Comparison of ENCODE assay signal across 16 cellular contexts in genomic region chr4:173330590-173330989, GRCh38. TPM values are rescaled to one million over a fixed set of nuclear protein-coding genes. Genes with fewer than 3 reads are reported as not detected.
DNase-seq lines count a peak whose midpoint lies in the region; ATAC-seq and TF ChIP-seq lines count a peak whose summit lies in the region.
"Had no signal": no experiment of that assay in that cellular context is flagged by ENCODE, and none has a peak within 500 bp of the region (broad histone marks: within the 10 kb centered on the region; RNA-seq: fewer than 3 reads in every experiment).

No MANE protein-coding gene starts in this region.

- no peaks in the 10 kb centered on the region for H3K9me3 ChIP-seq in neutrophil
- no peaks in the 10 kb centered on the region for H3K9me3 ChIP-seq in naive thymus-derived CD4-positive, alpha-beta T cell (ENCODE audit: control insufficient read depth in 2 of 3, low read length in 3 of 3)
- H3K9me3 ChIP-seq: left ventricle myocardium inferior, pancreas had no signal

- H3K27me3 ChIP-seq in HL-60 (ENCODE audit: insufficient read depth, poor library complexity, severe bottlenecking) (no peaks in the 10 kb centered on the region), neutrophil (no peaks in the 10 kb centered on the region)
- no peaks in the 10 kb centered on the region for H3K27me3 ChIP-seq in naive thymus-derived CD4-positive, alpha-beta T cell (ENCODE audit: control insufficient read depth in 2 of 2, insufficient read depth in 2 of 2, low read length in 2 of 2)
- H3K27me3 ChIP-seq: dorsolateral prefrontal cortex, pancreas had no signal

- CTCF ChIA-PET in activated naive CD4-positive, alpha-beta T cell treated with anti-CD3 and anti-CD28 coated beads for 36 hours (lab: Charles Lee), result interaction anchor here (0.6 to 2.0 kb wide), 3 partner anchors 26 to 41 kb away, joined by 3 to 5 read pairs (median 4); no protein-coding TSS in a partner anchor
- CTCF ChIA-PET in naive thymus-derived CD4-positive, alpha-beta T cell (lab: Charles Lee), result interaction anchor here (0.6 kb wide), 1 partner anchor 63 kb away, joined by 6 read pairs; no protein-coding TSS in a partner anchor

- H3K36me3 ChIP-seq in neutrophil, result peaks cover 62% of the 10 kb centered on the region
- H3K36me3 ChIP-seq in naive thymus-derived CD4-positive, alpha-beta T cell (ENCODE audit: control insufficient read depth in 2 of 3, insufficient read depth in 3 of 3, low read length in 3 of 3), result peaks cover 0 to 9% (median 6%) of the 10 kb centered on the region in 3 experiments
- H3K36me3 ChIP-seq: pancreas had no signal

- peaks cover 52 to 60% of the 10 kb centered on the region in 2 experiments for H3K4me1 ChIP-seq in neutrophil (ENCODE audit: control insufficient read depth in 1 of 2, insufficient read depth in 1 of 2, low read depth in 1 of 2, low read length in 1 of 2)
- peaks cover 7 to 18% of the 10 kb centered on the region in 2 donors for H3K4me1 ChIP-seq in naive thymus-derived CD4-positive, alpha-beta T cell (ENCODE audit: control insufficient read depth in 2 of 2, insufficient read depth in 2 of 2, low read length in 2 of 2)

- no peaks in the 10 kb centered on the region for H3K27me3 Mint-ChIP-seq in activated naive CD4-positive, alpha-beta T cell treated with anti-CD3 and anti-CD28 coated beads for 36 hours (ENCODE audit: low read depth)
- no peaks in the 10 kb centered on the region for H3K27me3 Mint-ChIP-seq in activated T-helper 17 cell treated with anti-CD3 and anti-CD28 coated beads, Interleukin-2, amount 50 U/mL, for 72 hours
- H3K27me3 Mint-ChIP-seq in naive thymus-derived CD4-positive, alpha-beta T cell, result peaks cover 0 to 6% (median 0%) of the 10 kb centered on the region in 5 donors
- H3K27me3 Mint-ChIP-seq: activated B cell treated with CpG ODN at 0.5 μM for 24 hours had no signal

- TF ChIP-seq CTCF in HL-60 (IDR thresholded peaks at IDR 0.05; ENCODE audit: insufficient read depth, low read length), result no peak
- no peak for TF ChIP-seq CTCF in neutrophil (IDR thresholded peaks at IDR 0.05)

- H3K27ac ChIP-seq in HL-60 (replicated peaks) (peak overlapping the region; percentile 9), neutrophil (peak overlapping the region; percentile 94)
- no peak overlapping the region for H3K27ac ChIP-seq in naive thymus-derived CD4-positive, alpha-beta T cell (ENCODE audit: low read depth, low read length)
- H3K27ac ChIP-seq: dorsolateral prefrontal cortex, left ventricle myocardium inferior, pancreas had no signal

- no peak for DNase-seq in activated naive CD4-positive, alpha-beta T cell treated with anti-CD3 and anti-CD28 coated beads for 36 hours
- DNase-seq in activated naive CD4-positive, alpha-beta T cell treated with Interleukin-2 at 50 U/mL for 16 hours, result no peak
- DNase-seq in HL-60 (ENCODE audit: low read depth in 1 of 2, low spot score in 1 of 2), result no peak
- DNase-seq in NCI-H2107 treated with DMSO at 0.1 percent for 48 hours (lab: John Stamatoyannopoulos, UW; ENCODE audit: unreplicated experiment), result no peak
- no peak for DNase-seq in naive thymus-derived CD4-positive, alpha-beta T cell
- DNase-seq: activated B cell treated with CpG ODN at 0.5 μM for 24 hours; activated CD8-positive, alpha-beta memory T cell treated with anti-CD3 and anti-CD28 coated beads, Interleukin-2, amount 50 U/mL, for 48 hours; dorsolateral prefrontal cortex; Karpas-422; left ventricle myocardium inferior; NCI-H774; pancreas; small intestine had no signal

- intact Hi-C loops in activated naive CD4-positive, alpha-beta T cell treated with anti-CD3 and anti-CD28 coated beads for 36 hours (cut with micrococcal nuclease), result loop anchor here (10.0 kb wide), 1 partner anchor 884 kb away; no protein-coding TSS in a partner anchor
- intact Hi-C loops in naive thymus-derived CD4-positive, alpha-beta T cell (cut with micrococcal nuclease), result loop anchor here in 1 of 2 donors (5.0 kb wide), 1 partner anchor 1192 kb away; the partner anchor contains the start of gene HPGD

- peaks cover 42% of the 10 kb centered on the region for H3K36me3 Mint-ChIP-seq in activated naive CD4-positive, alpha-beta T cell treated with anti-CD3 and anti-CD28 coated beads for 36 hours (ENCODE audit: low read depth)
- H3K36me3 Mint-ChIP-seq in activated T-helper 17 cell treated with anti-CD3 and anti-CD28 coated beads, Interleukin-2, amount 50 U/mL, for 72 hours (ENCODE audit: low read depth), result peaks cover 91% of the 10 kb centered on the region
- H3K36me3 Mint-ChIP-seq in naive thymus-derived CD4-positive, alpha-beta T cell, result peaks cover 4 to 37% (median 4%) of the 10 kb centered on the region in 5 donors

- peaks cover 15% of the 10 kb centered on the region for H3K4me1 Mint-ChIP-seq in activated naive CD4-positive, alpha-beta T cell treated with anti-CD3 and anti-CD28 coated beads for 36 hours (ENCODE audit: low read depth)
- peaks cover 6% of the 10 kb centered on the region for H3K4me1 Mint-ChIP-seq in activated T-helper 17 cell treated with anti-CD3 and anti-CD28 coated beads, Interleukin-2, amount 50 U/mL, for 72 hours
- H3K4me1 Mint-ChIP-seq in naive thymus-derived CD4-positive, alpha-beta T cell, result peaks cover 20 to 56% (median 29%) of the 10 kb centered on the region in 7 donors

- H3K4me3 ChIP-seq in HL-60 (replicated peaks; ENCODE audit: insufficient read depth, low read length) (no peak overlapping the region), neutrophil (ENCODE audit: low read depth in 1 of 2, low read length in 1 of 2) (peak overlapping the region in 1 of 2 experiments; percentile 28)
- no peak overlapping the region for H3K4me3 ChIP-seq in naive thymus-derived CD4-positive, alpha-beta T cell (ENCODE audit: low read length)
- H3K4me3 ChIP-seq: dorsolateral prefrontal cortex, left ventricle myocardium inferior, pancreas had no signal

- no peaks in the 10 kb centered on the region for H3K9me3 Mint-ChIP-seq in activated naive CD4-positive, alpha-beta T cell treated with anti-CD3 and anti-CD28 coated beads for 36 hours
- H3K9me3 Mint-ChIP-seq in activated T-helper 17 cell treated with anti-CD3 and anti-CD28 coated beads, Interleukin-2, amount 50 U/mL, for 72 hours, result no peaks in the 10 kb centered on the region
- peaks cover 0 to 6% (median 0%) of the 10 kb centered on the region in 11 donors for H3K9me3 Mint-ChIP-seq in naive thymus-derived CD4-positive, alpha-beta T cell
- H3K9me3 Mint-ChIP-seq: activated B cell treated with CpG ODN at 0.5 μM for 24 hours had no signal

- ATAC-seq in activated T-helper 17 cell treated with anti-CD3 and anti-CD28 coated beads, Interleukin-2, amount 50 U/mL, for 72 hours (replicated peaks), result no peak
- no peak for ATAC-seq in GM21526 (IDR thresholded peaks at IDR 0.05; ENCODE audit: low FRiP score, unreplicated experiment)
- no peak for ATAC-seq in naive thymus-derived CD4-positive, alpha-beta T cell
- ATAC-seq: pancreas had no signal

- POLR2A ChIA-PET in naive thymus-derived CD4-positive, alpha-beta T cell (lab: Charles Lee), result interaction anchor here (8.8 kb wide), 1 partner anchor 41 kb away, joined by 209 read pairs; the partner anchor contains the start of gene SAP30

- H3K27ac Mint-ChIP-seq in activated naive CD4-positive, alpha-beta T cell treated with anti-CD3 and anti-CD28 coated beads for 36 hours, result peak overlapping the region; percentile 30
- no peak overlapping the region for H3K27ac Mint-ChIP-seq in activated T-helper 17 cell treated with anti-CD3 and anti-CD28 coated beads, Interleukin-2, amount 50 U/mL, for 72 hours
- peak overlapping the region in 2 of 9 donors; percentile 2 to 52 for H3K27ac Mint-ChIP-seq in naive thymus-derived CD4-positive, alpha-beta T cell
- H3K27ac Mint-ChIP-seq: activated B cell treated with CpG ODN at 0.5 μM for 24 hours had no signal

- no peak overlapping the region for H3K4me3 Mint-ChIP-seq in activated naive CD4-positive, alpha-beta T cell treated with anti-CD3 and anti-CD28 coated beads for 36 hours
- H3K4me3 Mint-ChIP-seq in activated T-helper 17 cell treated with anti-CD3 and anti-CD28 coated beads, Interleukin-2, amount 50 U/mL, for 72 hours, result peak overlapping the region; percentile 99
- H3K4me3 Mint-ChIP-seq in naive thymus-derived CD4-positive, alpha-beta T cell, result peak overlapping the region in 1 of 10 donors; percentile 31
- H3K4me3 Mint-ChIP-seq: activated B cell treated with CpG ODN at 0.5 μM for 24 hours had no signal

RNA-seq across cellular contexts. Expression of gene HMGB2, which starts 3.6 kb away (rescaled TPM):
- total RNA-seq in activated naive CD4-positive, alpha-beta T cell treated with anti-CD3 and anti-CD28 coated beads for 36 hours, result 100 to 1,000 TPM; 752 to 787 TPM
- total RNA-seq in activated T-helper 17 cell treated with anti-CD3 and anti-CD28 coated beads, Interleukin-2, amount 50 U/mL, for 72 hours, result 100 to 1,000 TPM; 431 to 468 TPM
- total RNA-seq in naive thymus-derived CD4-positive, alpha-beta T cell, result 100 to 1,000 TPM in 3 of 5 experiments, 10 to 100 TPM in 2; 89.3 to 542 (median 106) TPM
- polyA plus RNA-seq in naive thymus-derived CD4-positive, alpha-beta T cell, result 100 to 1,000 TPM; 154 to 232 TPM

RNA-seq across cellular contexts. Expression of gene SAP30, which starts 40.2 kb away (rescaled TPM):
- 1 to 10 TPM; 9.2 to 9.7 TPM for total RNA-seq in activated naive CD4-positive, alpha-beta T cell treated with anti-CD3 and anti-CD28 coated beads for 36 hours
- total RNA-seq in activated T-helper 17 cell treated with anti-CD3 and anti-CD28 coated beads, Interleukin-2, amount 50 U/mL, for 72 hours, result 10 to 100 TPM; 31.7 to 57.4 TPM
- total RNA-seq in naive thymus-derived CD4-positive, alpha-beta T cell, result 10 to 100 TPM in 1 of 5 experiments, 1 to 10 TPM in 3, under 1 TPM in 1; 0.48 to 27.4 (median 1.1) TPM
- polyA plus RNA-seq in naive thymus-derived CD4-positive, alpha-beta T cell, result 1 to 10 TPM in 1 of 2 donors, under 1 TPM in 1; 0.89 to 2.6 TPM
